9 cellular contexts compared by ENCODE assay signal in the genomic region with DNA sequence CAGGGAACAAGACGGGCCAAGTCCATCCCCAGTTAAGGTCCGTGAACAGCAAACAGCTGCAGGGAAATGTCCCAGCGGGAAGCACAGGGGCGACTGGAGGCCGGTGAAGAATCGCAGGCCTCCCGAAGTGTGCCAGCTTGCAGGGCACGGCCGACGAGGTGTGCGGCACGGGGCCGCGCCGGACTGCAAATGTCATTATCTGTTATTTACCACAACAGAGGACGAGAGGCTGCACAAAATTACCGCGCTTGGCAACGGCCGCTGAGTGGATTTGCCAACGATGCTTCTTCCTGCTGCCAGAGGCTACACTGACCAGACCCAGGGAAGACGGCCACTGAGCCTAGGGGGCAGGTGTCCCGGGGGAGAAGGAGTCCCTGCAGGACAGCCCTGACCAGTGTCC.
"Had no signal": no experiment of that assay in that cellular context is flagged by ENCODE, and none has a peak within 500 bp of the region (broad histone marks: within the 10 kb centered on the region; RNA-seq: fewer than 3 reads in every experiment).

No MANE protein-coding gene starts in this region.

- ATAC-seq: effector memory CD8-positive, alpha-beta T cell; mucosa of descending colon had no signal

- DNase-seq: activated B cell treated with CpG ODN at 0.5 μM for 24 hours; activated CD4-positive, alpha-beta T cell treated with anti-CD3 and anti-CD28 coated beads, Interleukin-2, amount 10 ng/mL, durations not matched to agents 24 days and 14 days; activated CD8-positive, alpha-beta memory T cell treated with anti-CD3 and anti-CD28 coated beads for 24 hours; activated naive CD4-positive, alpha-beta T cell treated with anti-CD3 and anti-CD28 coated beads, Interleukin-2, amount 10 ng/mL, durations not matched to agents 7 days and 5 days; central memory CD4-positive, alpha-beta T cell; effector memory CD8-positive, alpha-beta T cell; stimulated activated CD4-positive, alpha-beta T cell treated with anti-CD3 and anti-CD28 coated beads, Interleukin-2, amount 100 ng/mL, for 48 hours; stimulated activated CD8-positive, alpha-beta memory T cell treated with anti-CD3 and anti-CD28 coated beads, Interleukin-4, amount 100 ng/mL, for 48 hours had no signal
